ENCODE assay signal across 24 cellular contexts in genomic region chr2:120448427-120448826, GRCh38.
"Had no signal": no experiment of that assay in that cellular context is flagged by ENCODE, and none has a peak within 500 bp of the region (broad histone marks: within the 10 kb centered on the region; RNA-seq: fewer than 3 reads in every experiment).

No MANE protein-coding gene starts in this region.

- H3K79me2 ChIP-seq: hepatocyte had no signal

- H3K4me2 ChIP-seq: hepatocyte had no signal

- DNase-seq: dermis blood vessel endothelial cell; effector CD4-positive, alpha-beta T cell; effector memory CD4-positive, alpha-beta T cell; foreskin keratinocyte; heart left ventricle; hypothalamus; immature natural killer cell; islet precursor cell; kidney; kidney glomerular epithelial cell; left lung; lower lobe of right lung; mesenchymal stem cell; mucosa of descending colon; naive B cell had no signal

- H2AFZ ChIP-seq: hepatocyte had no signal

- H3K4me3 ChIP-seq: coronary artery, dorsolateral prefrontal cortex, esophagus muscularis mucosa, gastroesophageal sphincter, heart left ventricle, hepatocyte, left lung, lower lobe of right lung, mucosa of descending colon had no signal

- FAIRE-seq: endothelial cell of umbilical vein, frontal cortex, kidney had no signal

- H3K9me3 Mint-ChIP-seq: immature natural killer cell, mesothelial cell of epicardium had no signal

- ATAC-seq: foreskin keratinocyte, heart left ventricle, left lung, left ventricle myocardium superior, lower lobe of right lung, mucosa of descending colon had no signal

- H3K4me3 Mint-ChIP-seq: immature natural killer cell, mesothelial cell of epicardium, naive B cell had no signal

- H3K36me3 ChIP-seq: esophagus muscularis mucosa, gastroesophageal sphincter, heart left ventricle, left lung, lower lobe of right lung had no signal

- H3K9me3 ChIP-seq: esophagus muscularis mucosa, gastroesophageal sphincter, heart left ventricle, left lung, lower lobe of right lung, mucosa of descending colon had no signal

- H3K27me3 ChIP-seq: foreskin keratinocyte had no signal

- H3K4me1 ChIP-seq: esophagus muscularis mucosa, foreskin keratinocyte, gastroesophageal sphincter, heart left ventricle, left lung, lower lobe of right lung had no signal

- H3K36me3 Mint-ChIP-seq: immature natural killer cell, mesothelial cell of epicardium, naive B cell had no signal

- H3K27ac ChIP-seq: coronary artery, dorsolateral prefrontal cortex, esophagus muscularis mucosa, foreskin keratinocyte, gastroesophageal sphincter, heart left ventricle, hepatocyte, left lung, lower lobe of right lung had no signal

- H3K27ac Mint-ChIP-seq: immature natural killer cell, mesothelial cell of epicardium, naive B cell had no signal
